ENCODE assay signal across 23 cellular contexts in the genomic region with DNA sequence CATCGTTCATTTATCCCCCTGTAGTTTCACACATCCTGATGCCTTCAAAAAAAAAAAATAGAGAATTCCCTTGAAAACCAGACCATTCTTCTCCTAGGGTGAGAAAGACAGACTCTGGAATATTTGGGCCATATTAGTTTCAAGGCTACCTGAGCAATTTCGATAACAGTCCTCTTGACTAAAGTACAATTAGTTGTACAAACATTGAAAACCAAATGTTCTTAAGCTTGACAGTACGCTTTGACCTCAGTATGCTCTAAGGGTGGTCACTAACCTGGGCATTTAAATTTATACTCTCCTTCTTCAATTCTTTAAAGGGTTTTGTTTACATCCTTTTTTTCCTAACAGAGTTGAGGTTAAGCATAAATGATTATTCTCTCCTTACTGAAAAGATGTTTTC.
"Had no signal": no experiment of that assay in that cellular context is flagged by ENCODE, and none has a peak within 500 bp of the region (broad histone marks: within the 10 kb centered on the region; RNA-seq: fewer than 3 reads in every experiment).

No MANE protein-coding gene starts in this region.

- H3K27ac Mint-ChIP-seq: immature natural killer cell; memory B cell; natural killer cell; stimulated activated naive B cell treated with anti-CD40 and anti-IgM and Interleukin-4, amounts not matched to agents 10 μg/mL and 1 μg/mL and 100 μg/mL, for 72 hours had no signal

- H3K36me3 Mint-ChIP-seq: immature natural killer cell; memory B cell; mesothelial cell of epicardium; natural killer cell; stimulated activated naive B cell treated with anti-CD40 and anti-IgM and Interleukin-4, amounts not matched to agents 10 μg/mL and 1 μg/mL and 100 μg/mL, for 72 hours had no signal

- DNase-seq: effector memory CD4-positive, alpha-beta T cell; gastrocnemius medialis; heart right ventricle; immature natural killer cell; left cardiac atrium; lower lobe of right lung; natural killer cell; occipital lobe; sigmoid colon; stimulated activated CD4-positive, alpha-beta T cell treated with anti-CD3 and anti-CD28 coated beads, Interleukin-2, amount 100 ng/mL, for 24 hours; stimulated activated CD4-positive, alpha-beta T cell treated with anti-CD3 and anti-CD28 coated beads, Interleukin-4, amount 100 ng/mL, for 4 hours; stimulated activated naive B cell treated with anti-CD40 and anti-IgM and Interleukin-4, amounts not matched to agents 10 μg/mL and 1 μg/mL and 100 μg/mL, for 72 hours; stomach; transverse colon had no signal

- H3K4me1 Mint-ChIP-seq: immature natural killer cell; natural killer cell; stimulated activated naive B cell treated with anti-CD40 and anti-IgM and Interleukin-4, amounts not matched to agents 10 μg/mL and 1 μg/mL and 100 μg/mL, for 72 hours had no signal

- H3K4me3 ChIP-seq: coronary artery, esophagus muscularis mucosa, gastrocnemius medialis, heart right ventricle, lower lobe of right lung, sigmoid colon, skin epidermis, stomach, thoracic aorta, transverse colon had no signal

- H3K9ac ChIP-seq: parathyroid adenoma had no signal

- H3K27ac ChIP-seq: coronary artery, epithelial cell of prostate, esophagus muscularis mucosa, gastrocnemius medialis, heart right ventricle, lower lobe of right lung, parathyroid adenoma, sigmoid colon, skin epidermis, stomach, thoracic aorta, transverse colon had no signal

- H2AFZ ChIP-seq: parathyroid adenoma had no signal

- H3K79me2 ChIP-seq: parathyroid adenoma had no signal

- H3K4me3 Mint-ChIP-seq: immature natural killer cell; memory B cell; mesothelial cell of epicardium; natural killer cell; stimulated activated naive B cell treated with anti-CD40 and anti-IgM and Interleukin-4, amounts not matched to agents 10 μg/mL and 1 μg/mL and 100 μg/mL, for 72 hours had no signal

- FAIRE-seq: keratinocyte had no signal

- ATAC-seq: gastrocnemius medialis; left cardiac atrium; lower lobe of right lung; natural killer cell; stimulated activated naive B cell treated with anti-CD40 and anti-IgM and Interleukin-4, amounts not matched to agents 10 μg/mL and 1 μg/mL and 100 μg/mL, for 72 hours had no signal

- H3K27me3 ChIP-seq: esophagus muscularis mucosa, gastrocnemius medialis, heart right ventricle, sigmoid colon, stomach, transverse colon had no signal

- H3K9me3 Mint-ChIP-seq: memory B cell; natural killer cell; stimulated activated naive B cell treated with anti-CD40 and anti-IgM and Interleukin-4, amounts not matched to agents 10 μg/mL and 1 μg/mL and 100 μg/mL, for 72 hours had no signal

- H3K4me1 ChIP-seq: esophagus muscularis mucosa, gastrocnemius medialis, heart right ventricle, lower lobe of right lung, parathyroid adenoma, sigmoid colon, stomach had no signal

- H3K36me3 ChIP-seq: esophagus muscularis mucosa, gastrocnemius medialis, heart right ventricle, lower lobe of right lung, sigmoid colon, stomach, thoracic aorta, transverse colon had no signal

- H3K9me3 ChIP-seq: esophagus muscularis mucosa, gastrocnemius medialis, heart right ventricle, lower lobe of right lung, sigmoid colon, stomach, thoracic aorta, transverse colon had no signal
